ENCODE assay signal across 8 cellular contexts in the genomic region with DNA sequence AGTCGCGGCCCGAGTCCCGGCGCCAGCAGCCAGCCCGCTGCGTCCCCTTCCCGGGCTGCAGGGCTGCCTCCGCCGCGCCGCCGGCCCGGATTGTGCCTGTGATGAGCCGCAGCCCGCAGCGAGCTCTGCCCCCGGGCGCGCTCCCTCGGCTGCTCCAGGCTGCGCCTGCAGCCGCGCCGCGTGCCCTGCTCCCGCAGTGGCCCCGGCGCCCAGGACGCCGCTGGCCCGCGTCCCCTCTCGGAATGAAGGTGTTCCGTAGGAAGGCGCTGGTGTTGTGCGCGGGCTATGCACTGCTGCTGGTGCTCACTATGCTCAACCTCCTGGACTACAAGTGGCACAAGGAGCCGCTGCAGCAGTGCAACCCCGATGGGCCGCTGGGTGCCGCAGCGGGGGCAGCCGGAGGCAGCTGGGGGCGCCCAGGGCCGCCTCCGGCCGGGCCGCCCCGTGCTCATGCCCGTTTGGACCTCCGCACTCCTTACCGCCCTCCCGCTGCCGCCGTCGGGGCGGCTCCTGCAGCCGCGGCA. TPM values are rescaled to one million over a fixed set of nuclear protein-coding genes. Genes with fewer than 3 reads are reported as not detected.
DNase-seq lines count a peak whose midpoint lies in the region; ATAC-seq and TF ChIP-seq lines count a peak whose summit lies in the region.

No MANE protein-coding gene starts in this region.

- H3K4me1 Mint-ChIP-seq in neural progenitor cell, result peaks cover 31% of the 10 kb centered on the region

- no peaks in the 10 kb centered on the region for H3K9me3 ChIP-seq in esophagus muscularis mucosa
- H3K9me3 ChIP-seq in neural progenitor cell (ENCODE audit: low read depth), result no peaks in the 10 kb centered on the region

- peak; percentile 43 for DNase-seq in CD1c-positive myeloid dendritic cell (ENCODE audit: extremely low spot score)
- peak; percentile 20 for DNase-seq in HT1080 (ENCODE audit: low read depth)
- peak; percentile 37 to 46 for DNase-seq in activated CD4-positive, alpha-beta T cell treated with anti-CD3 and anti-CD28 coated beads, Interleukin-2, amount 50 U/mL, for 48 hours
- no peak for DNase-seq in esophagus muscularis mucosa (ENCODE audit: extremely low spot score)
- peak; percentile 65 for DNase-seq in neural progenitor cell (ENCODE audit: low spot score)
- no peak for DNase-seq in NCI-H187 (lab: John Stamatoyannopoulos, UW)
- no peak for DNase-seq in HuH-7.5 (ENCODE audit: low spot score)

- peak overlapping the region; percentile 80 for H3K4me3 Mint-ChIP-seq in neural progenitor cell

- H3K79me2 ChIP-seq in neural progenitor cell (ENCODE audit: low read depth), result no peaks in the 10 kb centered on the region

- H3K27me3 ChIP-seq in esophagus muscularis mucosa (peaks cover 0 to 27% (median 3%) of the 10 kb centered on the region in 4 donors), neural progenitor cell (peaks cover 36% of the 10 kb centered on the region)

- no peaks in the 10 kb centered on the region for H3K9me3 Mint-ChIP-seq in neural progenitor cell

- peaks cover 10 to 39% (median 28%) of the 10 kb centered on the region in 4 donors for H3K4me1 ChIP-seq in esophagus muscularis mucosa
- H3K4me1 ChIP-seq in neural progenitor cell, result peaks cover 15% of the 10 kb centered on the region

- WGBS in esophagus muscularis mucosa, result 0% methylated on average over 2 of the region's 60 CpGs

- peaks cover 6% of the 10 kb centered on the region for H3F3A ChIP-seq in neural progenitor cell (ENCODE audit: low read depth)

- H3K27ac Mint-ChIP-seq in neural progenitor cell, result no peak overlapping the region

- peak overlapping the region; percentile 97 for H3K4me2 ChIP-seq in neural progenitor cell

- H3K4me3 ChIP-seq in esophagus muscularis mucosa, result peak overlapping the region; percentile 67 to 85 (median 70)
- H3K4me3 ChIP-seq in neural progenitor cell, result peak overlapping the region; percentile 78

- TF ChIP-seq CTCF in esophagus muscularis mucosa (IDR thresholded peaks at IDR 0.05) (no peak), neural progenitor cell (IDR thresholded peaks at IDR 0.05) (no peak)

- peaks cover 3% of the 10 kb centered on the region for H4K20me1 ChIP-seq in neural progenitor cell (ENCODE audit: low read depth)

- TF ChIP-seq EP300 in esophagus muscularis mucosa (IDR thresholded peaks at IDR 0.05), result no peak

- H3K9ac ChIP-seq in neural progenitor cell, result no peak overlapping the region

- H3K27me3 Mint-ChIP-seq in neural progenitor cell (ENCODE audit: insufficient read depth, low read depth), result peaks cover 16% of the 10 kb centered on the region

- peaks cover 7% of the 10 kb centered on the region for H3K36me3 Mint-ChIP-seq in neural progenitor cell

- intact Hi-C loops in esophagus muscularis mucosa (cut with DNase I), result loop anchor here (2.0 to 10.0 kb wide), 2 partner anchors 524 to 554 kb away; no protein-coding TSS in a partner anchor

- peak; percentile 29 for ATAC-seq in GM19351 (IDR thresholded peaks at IDR 0.05; ENCODE audit: unreplicated experiment)

- peak overlapping the region; percentile 98 for H2AFZ ChIP-seq in neural progenitor cell (replicated peaks)

- H3K27ac ChIP-seq in esophagus muscularis mucosa (replicated peaks in 1 of 4) (peak overlapping the region in 1 of 4 donors; percentile 71), neural progenitor cell (no peak overlapping the region)

- H3K36me3 ChIP-seq in esophagus muscularis mucosa (peaks cover 0 to 7% (median 3%) of the 10 kb centered on the region in 4 donors), neural progenitor cell (no peaks in the 10 kb centered on the region)

- no peak for TF ChIP-seq POLR2A in esophagus muscularis mucosa (IDR thresholded peaks at IDR 0.05; ENCODE audit: low read depth)

RNA-seq across cellular contexts. Expression of a gene that starts 1.2 kb away (rescaled TPM):
- total RNA-seq in HT1080 (2014; rRNA removed; shearing (Covaris generic)), result 30.9 and 36.9 TPM in 2 replicates
- polyA plus RNA-seq in HT1080 (2015; cell fraction: cytosol; rRNA removed), result 19.0 and 19.6 TPM in 2 replicates
- 12.1 and 13.6 TPM in 2 replicates for polyA plus RNA-seq in HT1080 (2015; cell fraction: nucleus; rRNA removed)
- total RNA-seq in esophagus muscularis mucosa (10 to 100 TPM in 2 of 4 donors, 1 to 10 TPM in 2; 3.3 to 10.8 (median 10.2) TPM), neural progenitor cell (ENCODE audit: low replicate concordance) (5.9 and 10.3 TPM in 2 replicates)

Comparison
In these comparisons a context has a peak if more than half of its experiments do, and no peak if none do; other contexts are left out.
1. DNase-seq: peak in CD1c-positive myeloid dendritic cell (single experiment), HT1080 (single experiment), activated CD4-positive, alpha-beta T cell treated with anti-CD3 and anti-CD28 coated beads, Interleukin-2, amount 50 U/mL, for 48 hours (2 of 2) and neural progenitor cell (single experiment); none in esophagus muscularis mucosa (single experiment), NCI-H187 (0 of 2) and HuH-7.5 (single experiment).